In the genomic region with DNA sequence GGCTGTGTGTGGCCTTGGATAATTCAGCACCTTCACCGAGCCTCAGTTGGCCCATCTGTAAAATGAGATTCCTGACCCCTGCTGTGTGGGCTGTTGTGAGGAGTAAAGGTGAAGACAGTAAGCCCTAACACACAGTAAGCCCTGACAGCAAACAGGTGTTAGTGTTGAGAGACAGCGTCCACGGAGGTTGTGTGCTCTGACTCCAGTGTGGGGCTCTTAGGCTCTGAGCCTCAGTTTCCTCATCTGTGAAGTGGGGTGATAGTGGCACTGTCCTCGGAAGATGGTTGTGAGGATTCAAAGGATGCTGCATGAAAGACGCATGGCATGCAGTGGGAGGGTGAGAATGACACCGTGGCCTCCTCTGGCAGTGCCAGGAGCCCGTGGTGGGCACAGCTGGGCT, we compare ENCODE assay signal across 29 cellular contexts. TPM values are rescaled to one million over a fixed set of nuclear protein-coding genes. Genes with fewer than 3 reads are reported as not detected.
"Had no signal": no experiment of that assay in that cellular context is flagged by ENCODE, and none has a peak within 500 bp of the region (broad histone marks: within the 10 kb centered on the region; RNA-seq: fewer than 3 reads in every experiment).

No MANE protein-coding gene starts in this region.

- H3K4me1 Mint-ChIP-seq: mesothelial cell of epicardium; naive thymus-derived CD4-positive, alpha-beta T cell; stimulated activated effector memory CD8-positive, alpha-beta T cell treated with anti-CD3 and anti-CD28 coated beads, Interleukin-12 subunit alpha, Interleukin-12 subunit beta, amount 100 ng/mL, for 72 hours had no signal

- H3K27me3 Mint-ChIP-seq: naive thymus-derived CD4-positive, alpha-beta T cell; natural killer cell treated with Interleukin-12 subunit alpha and Interleukin-12 subunit beta and Interleukin-15 and Interleukin-18, amount 100 ng/mL, for 72 hours; stimulated activated naive CD8-positive, alpha-beta T cell treated with anti-CD3 and anti-CD28 coated beads, Interleukin-15, Interleukin-2, amounts not matched to agents 100 ng/mL and 50 ng/mL, for 24 hours had no signal

- H3K4me3 ChIP-seq: left ventricle myocardium inferior, lung, mucosa of descending colon, pancreas, prostate gland, sigmoid colon, spleen, suprapubic skin, thoracic aorta, tibial artery, upper lobe of right lung had no signal

- H3K36me3 Mint-ChIP-seq: natural killer cell treated with Interleukin-12 subunit alpha and Interleukin-12 subunit beta and Interleukin-15 and Interleukin-18, amount 100 ng/mL, for 72 hours had no signal

- FAIRE-seq: pancreas, small intestine, urothelium cell line had no signal

- H3K4me3 Mint-ChIP-seq: mesothelial cell of epicardium; naive thymus-derived CD4-positive, alpha-beta T cell; natural killer cell treated with Interleukin-12 subunit alpha and Interleukin-12 subunit beta and Interleukin-15 and Interleukin-18, amount 100 ng/mL, for 72 hours; stimulated activated effector memory CD8-positive, alpha-beta T cell treated with anti-CD3 and anti-CD28 coated beads, Interleukin-12 subunit alpha, Interleukin-12 subunit beta, amount 100 ng/mL, for 72 hours; stimulated activated naive CD8-positive, alpha-beta T cell treated with anti-CD3 and anti-CD28 coated beads, Interleukin-15, Interleukin-2, amounts not matched to agents 100 ng/mL and 50 ng/mL, for 24 hours had no signal

- H3K27ac Mint-ChIP-seq: mesothelial cell of epicardium; naive thymus-derived CD4-positive, alpha-beta T cell; natural killer cell treated with Interleukin-12 subunit alpha and Interleukin-12 subunit beta and Interleukin-15 and Interleukin-18, amount 100 ng/mL, for 72 hours; stimulated activated effector memory CD8-positive, alpha-beta T cell treated with anti-CD3 and anti-CD28 coated beads, Interleukin-12 subunit alpha, Interleukin-12 subunit beta, amount 100 ng/mL, for 72 hours; stimulated activated naive CD8-positive, alpha-beta T cell treated with anti-CD3 and anti-CD28 coated beads, Interleukin-15, Interleukin-2, amounts not matched to agents 100 ng/mL and 50 ng/mL, for 24 hours had no signal

- DNase-seq: hypothalamus; islet precursor cell; left ventricle myocardium inferior; mucosa of descending colon; naive thymus-derived CD4-positive, alpha-beta T cell; nucleus accumbens; retina; right cardiac atrium; sigmoid colon; spleen; stimulated activated CD4-positive, alpha-beta T cell treated with anti-CD3 and anti-CD28 coated beads, Interleukin-4, amount 100 ng/mL, for 24 hours; stimulated activated naive CD4-positive, alpha-beta T cell; tibial artery; trophoblast cell; upper lobe of right lung had no signal

- H3K4me1 ChIP-seq: left ventricle myocardium inferior, pancreas, prostate gland, sigmoid colon, spleen, suprapubic skin, tibial artery, upper lobe of right lung had no signal

- H3K9me3 Mint-ChIP-seq: mesothelial cell of epicardium; naive thymus-derived CD4-positive, alpha-beta T cell; natural killer cell treated with Interleukin-12 subunit alpha and Interleukin-12 subunit beta and Interleukin-15 and Interleukin-18, amount 100 ng/mL, for 72 hours; stimulated activated effector memory CD8-positive, alpha-beta T cell treated with anti-CD3 and anti-CD28 coated beads, Interleukin-12 subunit alpha, Interleukin-12 subunit beta, amount 100 ng/mL, for 72 hours; stimulated activated naive CD8-positive, alpha-beta T cell treated with anti-CD3 and anti-CD28 coated beads, Interleukin-15, Interleukin-2, amounts not matched to agents 100 ng/mL and 50 ng/mL, for 24 hours had no signal

- H3K27me3 ChIP-seq: pancreas, sigmoid colon, spleen, suprapubic skin, tibial artery, upper lobe of right lung had no signal

- H3K9me3 ChIP-seq: left ventricle myocardium inferior, mucosa of descending colon, pancreas, prostate gland, sigmoid colon, spleen, suprapubic skin, thoracic aorta, tibial artery, upper lobe of right lung had no signal

- H3K27ac ChIP-seq: left ventricle myocardium inferior, pancreas, prostate gland, sigmoid colon, spleen, suprapubic skin, thoracic aorta, tibial artery, upper lobe of right lung had no signal

RNA-seq across cellular contexts. Expression of gene ACTN3, which starts 52.2 kb away (rescaled TPM):
- total RNA-seq: kidney epithelial cell, left ventricle myocardium inferior, lower leg skin, prostate gland, suprapubic skin, thoracic aorta, upper lobe of right lung had no signal
- polyA plus RNA-seq: naive thymus-derived CD4-positive, alpha-beta T cell; neural cell; sigmoid colon had no signal
